Comparison of ENCODE assay signal across 14 cellular contexts in the genomic region with DNA sequence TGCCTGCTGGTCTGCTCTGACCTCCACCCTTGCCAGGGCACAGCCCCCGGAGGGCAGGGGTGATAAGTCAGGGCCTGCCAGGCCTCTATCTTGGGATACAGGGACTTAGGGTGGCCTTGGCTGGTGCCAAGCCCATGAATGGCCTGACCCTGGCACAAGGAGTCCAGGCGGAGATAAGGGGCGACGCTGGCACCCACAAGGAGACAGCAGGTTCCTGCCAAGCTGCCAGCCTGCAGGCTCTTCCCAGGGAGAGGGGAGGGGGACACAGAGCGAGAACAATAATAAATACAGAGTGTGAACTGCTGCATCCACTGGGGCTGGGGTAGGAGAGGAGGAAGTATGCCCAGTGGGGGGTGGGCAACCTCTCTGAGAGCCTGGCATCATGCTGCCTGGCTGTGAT. TPM values are rescaled to one million over a fixed set of nuclear protein-coding genes. Genes with fewer than 3 reads are reported as not detected.
DNase-seq lines count a peak whose midpoint lies in the region; ATAC-seq and TF ChIP-seq lines count a peak whose summit lies in the region.
"Had no signal": no experiment of that assay in that cellular context is flagged by ENCODE, and none has a peak within 500 bp of the region (broad histone marks: within the 10 kb centered on the region; RNA-seq: fewer than 3 reads in every experiment).

No MANE protein-coding gene starts in this region.

- DNase-seq in Right ventricle myocardium inferior (ENCODE audit: missing footprints) = peak; percentile 84
- no peak for DNase-seq in cardiac septum (ENCODE audit: low spot score)
- no peak for DNase-seq in fibroblast of villous mesenchyme (ENCODE audit: low read depth)
- DNase-seq in vagina (ENCODE audit: extremely low spot score in 2 of 2) = no peak
- no peak for DNase-seq in NCI-H2029 treated with DMSO at 0.1 percent for 48 hours (lab: John Stamatoyannopoulos, UW)
- DNase-seq in UCSD-AML1 (lab: John Stamatoyannopoulos, UW; ENCODE audit: unreplicated experiment) = no peak
- DNase-seq: activated CD4-positive, alpha-beta T cell treated with anti-CD3 and anti-CD28 coated beads, Interleukin-2, amount 50 U/mL, for 1 hour; activated gamma-delta T cell; Kasumi-1; NCI-H2081 treated with DMSO at 0.1 percent for 48 hours; thyroid gland had no signal

- H3K27ac ChIP-seq in neural cell (ENCODE audit: low read length) (peak overlapping the region; percentile 83), vagina (peak overlapping the region; percentile 94)
- H3K27ac ChIP-seq: thyroid gland had no signal

- no peak overlapping the region for H2AFZ ChIP-seq in neural cell (ENCODE audit: low read depth, low read length)

- TF ChIP-seq EP300 in neural cell (conservative IDR thresholded peaks at IDR 0.05; ENCODE audit: poor library complexity, severe bottlenecking) = no peak

- TF ChIP-seq CTCF in fibroblast of villous mesenchyme (IDR thresholded peaks at IDR 0.05; ENCODE audit: insufficient read depth, low read depth, low read length) = no peak
- no peak for TF ChIP-seq CTCF in neural cell (IDR thresholded peaks at IDR 0.05; ENCODE audit: poor library complexity, severe bottlenecking)
- TF ChIP-seq CTCF in vagina (IDR thresholded peaks at IDR 0.05) = no peak

- H3K9me3 ChIP-seq in neural cell (ENCODE audit: low read length) = no peaks in the 10 kb centered on the region
- H3K9me3 ChIP-seq in vagina = no peaks in the 10 kb centered on the region
- H3K9me3 ChIP-seq: thyroid gland had no signal

- H4K20me1 ChIP-seq in neural cell (ENCODE audit: insufficient read depth) = no peaks in the 10 kb centered on the region

- intact Hi-C loops in Right ventricle myocardium inferior (cut with DNase I) = loop anchor here (2.0 kb wide), 1 partner anchor 15 kb away; no protein-coding TSS in a partner anchor
- intact Hi-C loops in cardiac septum (cut with DNase I) = no loop called here
- intact Hi-C loops in vagina (cut with DNase I) = no loop called here

- H3K9ac ChIP-seq in neural cell (ENCODE audit: low read length) = peak overlapping the region; percentile 82

- H3K79me2 ChIP-seq in neural cell (replicated peaks; ENCODE audit: insufficient read depth, low read length) = no peaks in the 10 kb centered on the region

- H3K4me2 ChIP-seq in neural cell (ENCODE audit: low read length) = peak overlapping the region; percentile 84

- H3K36me3 ChIP-seq in neural cell (ENCODE audit: insufficient read depth, low read length) = no peaks in the 10 kb centered on the region
- H3K36me3 ChIP-seq in vagina = no peaks in the 10 kb centered on the region
- H3K36me3 ChIP-seq: thyroid gland had no signal

- ATAC-seq in Right ventricle myocardium inferior = peak; percentile 62
- ATAC-seq in GM21390 (IDR thresholded peaks at IDR 0.05; ENCODE audit: unreplicated experiment) = no peak

- H3K4me1 ChIP-seq in vagina = peaks cover 43% of the 10 kb centered on the region

- no peak for TF ChIP-seq POLR2A in vagina (IDR thresholded peaks at IDR 0.05)

- H3K27me3 ChIP-seq in neural cell (ENCODE audit: insufficient read depth, low read depth, low read length) (no peaks in the 10 kb centered on the region), vagina (no peaks in the 10 kb centered on the region)
- H3K27me3 ChIP-seq: thyroid gland had no signal

- TF ChIP-seq RAD21 in neural cell (conservative IDR thresholded peaks at IDR 0.05) = no peak

- H3K4me3 ChIP-seq in fibroblast of villous mesenchyme (ENCODE audit: low read depth, low read length) (peak overlapping the region; percentile 57), neural cell (ENCODE audit: low read length) (peak overlapping the region; percentile 73), vagina (peak overlapping the region; percentile 54 to 64)
- H3K4me3 ChIP-seq: thyroid gland had no signal

- H3K9me2 ChIP-seq in neural cell (ENCODE audit: insufficient read depth, low read length) = no peaks in the 10 kb centered on the region

- H3F3A ChIP-seq in neural cell (ENCODE audit: insufficient read depth, low read length, poor library complexity, severe bottlenecking) = no peaks in the 10 kb centered on the region

TF ChIP-seq in neural cell, 6 proteins besides CTCF, POLR2A, EP300 and RAD21:
- TF ChIP-seq MXI1 (conservative IDR thresholded peaks at IDR 0.05; ENCODE audit: poor library complexity, severe bottlenecking) = no peak
- no peak for TF ChIP-seq POLR2AphosphoS5 (IDR thresholded peaks at IDR 0.05)
- TF ChIP-seq TAF1 (IDR thresholded peaks at IDR 0.05; ENCODE audit: low read depth) = no peak
- TF ChIP-seq EZH2 (IDR thresholded peaks at IDR 0.05; ENCODE audit: borderline replicate concordance, insufficient read depth, low read length, poor library complexity, severe bottlenecking) = no peak
- no peak for TF ChIP-seq SMC3 (conservative IDR thresholded peaks at IDR 0.05; ENCODE audit: poor library complexity)
- TF ChIP-seq, protein P1, sequence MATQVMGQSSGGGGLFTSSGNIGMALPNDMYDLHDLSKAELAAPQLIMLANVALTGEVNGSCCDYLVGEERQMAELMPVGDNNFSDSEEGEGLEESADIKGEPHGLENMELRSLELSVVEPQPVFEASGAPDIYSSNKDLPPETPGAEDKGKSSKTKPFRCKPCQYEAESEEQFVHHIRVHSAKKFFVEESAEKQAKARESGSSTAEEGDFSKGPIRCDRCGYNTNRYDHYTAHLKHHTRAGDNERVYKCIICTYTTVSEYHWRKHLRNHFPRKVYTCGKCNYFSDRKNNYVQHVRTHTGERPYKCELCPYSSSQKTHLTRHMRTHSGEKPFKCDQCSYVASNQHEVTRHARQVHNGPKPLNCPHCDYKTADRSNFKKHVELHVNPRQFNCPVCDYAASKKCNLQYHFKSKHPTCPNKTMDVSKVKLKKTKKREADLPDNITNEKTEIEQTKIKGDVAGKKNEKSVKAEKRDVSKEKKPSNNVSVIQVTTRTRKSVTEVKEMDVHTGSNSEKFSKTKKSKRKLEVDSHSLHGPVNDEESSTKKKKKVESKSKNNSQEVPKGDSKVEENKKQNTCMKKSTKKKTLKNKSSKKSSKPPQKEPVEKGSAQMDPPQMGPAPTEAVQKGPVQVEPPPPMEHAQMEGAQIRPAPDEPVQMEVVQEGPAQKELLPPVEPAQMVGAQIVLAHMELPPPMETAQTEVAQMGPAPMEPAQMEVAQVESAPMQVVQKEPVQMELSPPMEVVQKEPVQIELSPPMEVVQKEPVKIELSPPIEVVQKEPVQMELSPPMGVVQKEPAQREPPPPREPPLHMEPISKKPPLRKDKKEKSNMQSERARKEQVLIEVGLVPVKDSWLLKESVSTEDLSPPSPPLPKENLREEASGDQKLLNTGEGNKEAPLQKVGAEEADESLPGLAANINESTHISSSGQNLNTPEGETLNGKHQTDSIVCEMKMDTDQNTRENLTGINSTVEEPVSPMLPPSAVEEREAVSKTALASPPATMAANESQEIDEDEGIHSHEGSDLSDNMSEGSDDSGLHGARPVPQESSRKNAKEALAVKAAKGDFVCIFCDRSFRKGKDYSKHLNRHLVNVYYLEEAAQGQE (IDR thresholded peaks at IDR 0.05; ENCODE audit: borderline replicate concordance) = no peak

RNA-seq across cellular contexts. Expression of a gene that starts 1.0 kb away (rescaled TPM):
- total RNA-seq in Right ventricle myocardium inferior (265 TPM), cardiac septum (115 TPM), fibroblast of villous mesenchyme (1.9 and 2.2 TPM in 2 replicates), vagina (29.7 TPM)
- polyA plus RNA-seq in neural cell = 7.1 and 10.3 TPM in 2 replicates
- polyA minus RNA-seq in neural cell = 6.3 and 7.8 TPM in 2 replicates
- total RNA-seq: lung microvascular endothelial cell had no signal

RNA-seq across cellular contexts. Expression of a gene that starts 17.5 kb away (rescaled TPM):
- 20.1 TPM for total RNA-seq in Right ventricle myocardium inferior
- total RNA-seq in cardiac septum = 18.6 TPM
- 24.8 and 28.1 TPM in 2 replicates for total RNA-seq in fibroblast of villous mesenchyme
- 28.0 and 35.8 TPM in 2 replicates for polyA plus RNA-seq in neural cell
- 25.8 and 27.0 TPM in 2 replicates for polyA minus RNA-seq in neural cell
- total RNA-seq in vagina = 21.4 TPM

RNA-seq across cellular contexts. Expression of a gene that starts 27.9 kb away (rescaled TPM):
- total RNA-seq in Right ventricle myocardium inferior = 16.2 TPM
- total RNA-seq in cardiac septum = 21.7 TPM
- 13.8 and 21.6 TPM in 2 replicates for total RNA-seq in fibroblast of villous mesenchyme
- 55.5 and 61.6 TPM in 2 replicates for polyA plus RNA-seq in neural cell
- 20.9 and 23.3 TPM in 2 replicates for polyA minus RNA-seq in neural cell
- total RNA-seq in vagina = 40.8 TPM

RNA-seq across cellular contexts. Expression of a gene that starts 59.1 kb away (rescaled TPM):
- total RNA-seq in Right ventricle myocardium inferior (41.6 TPM), cardiac septum (30.6 TPM), fibroblast of villous mesenchyme (23.5 and 27.6 TPM in 2 replicates), vagina (20.6 TPM)
- polyA plus RNA-seq in neural cell = 27.5 and 31.0 TPM in 2 replicates
- polyA minus RNA-seq in neural cell = 40.2 and 41.9 TPM in 2 replicates

RNA-seq across cellular contexts. Expression of a gene that starts 59.3 kb away (rescaled TPM):
- total RNA-seq in Right ventricle myocardium inferior = 172 TPM
- 155 TPM for total RNA-seq in cardiac septum
- 302 and 350 TPM in 2 replicates for total RNA-seq in fibroblast of villous mesenchyme
- polyA plus RNA-seq in neural cell = 397 and 398 TPM in 2 replicates
- 271 and 280 TPM in 2 replicates for polyA minus RNA-seq in neural cell
- total RNA-seq in vagina = 158 TPM
